Comparison of ENCODE assay signal across 8 cellular contexts in the genomic region with DNA sequence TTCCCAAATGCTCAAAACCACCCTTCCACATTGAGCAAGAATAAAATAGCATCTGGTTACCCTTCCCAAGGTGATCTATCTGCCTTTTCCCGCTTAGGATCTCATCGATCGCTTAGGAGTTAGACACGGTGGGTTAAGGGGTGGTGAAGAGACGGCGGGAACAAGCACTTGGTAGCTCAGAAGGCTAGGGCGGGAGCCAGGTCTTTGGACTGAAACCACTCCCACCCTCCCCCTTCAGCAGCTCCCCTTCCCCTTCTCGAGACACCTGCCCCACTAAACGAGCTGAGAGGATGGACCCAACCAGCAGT. TPM values are rescaled to one million over a fixed set of nuclear protein-coding genes. Genes with fewer than 3 reads are reported as not detected.
DNase-seq lines count a peak whose midpoint lies in the region; ATAC-seq lines count a peak whose summit lies in the region.

No MANE protein-coding gene starts in this region.

- CTCF ChIA-PET in T-cell (lab: Charles Lee) = interaction anchor here in 1 of 2 donors (0.6 to 1.4 kb wide), 3 partner anchors 12 to 47 kb away, joined by 3 read pairs; no protein-coding TSS in a partner anchor

- no peaks in the 10 kb centered on the region for H3K27me3 Mint-ChIP-seq in T-cell

- H3K4me1 ChIP-seq in right cardiac atrium (ENCODE audit: control insufficient read depth, insufficient read depth, low read length) (no peaks in the 10 kb centered on the region), skeletal muscle tissue (ENCODE audit: control insufficient read depth in 3 of 3, insufficient read depth in 3 of 3, low read length in 3 of 3) (peaks cover 5 to 19% (median 14%) of the 10 kb centered on the region in 3 donors)

- POLR2A ChIA-PET in T-cell (lab: Charles Lee) = interaction anchor here (0.7 to 1.6 kb wide), 4 partner anchors 8 to 565 kb away, joined by 3 to 6 read pairs (median 4); no protein-coding TSS in a partner anchor

- H3K9ac ChIP-seq in skeletal muscle tissue (ENCODE audit: low read depth in 1 of 3, low read length in 3 of 3) = peak overlapping the region; percentile 93 to 98 (median 98)

- intact Hi-C loops in right cardiac atrium (cut with DNase I) = no loop called here

- H3K4me1 Mint-ChIP-seq in T-cell = peaks cover 36 to 39% (median 38%) of the 10 kb centered on the region in 3 donors

- H3K27me3 ChIP-seq in right cardiac atrium (ENCODE audit: control insufficient read depth, insufficient read depth) (no peaks in the 10 kb centered on the region), skeletal muscle tissue (ENCODE audit: control insufficient read depth in 3 of 3, insufficient read depth in 3 of 3, low read length in 3 of 3) (no peaks in the 10 kb centered on the region)

- ATAC-seq in HG03135 (IDR thresholded peaks at IDR 0.05; ENCODE audit: unreplicated experiment) (peak; percentile 30), T-cell (replicated peaks in 1 of 4) (no peak), right cardiac atrium (no peak), HG03442 (IDR thresholded peaks at IDR 0.05; ENCODE audit: unreplicated experiment) (no peak)

- H3K27ac Mint-ChIP-seq in T-cell = peak overlapping the region; percentile 96 to 99

- H3K9me3 Mint-ChIP-seq in T-cell = no peaks in the 10 kb centered on the region

- WGBS in right cardiac atrium = under 1% methylated on average over 9 of the region's 9 CpGs

- no peaks in the 10 kb centered on the region for H3K9me3 ChIP-seq in right cardiac atrium (ENCODE audit: control insufficient read depth, low read length)
- H3K9me3 ChIP-seq in skeletal muscle tissue (ENCODE audit: control insufficient read depth in 3 of 3, low read length in 3 of 3) = no peaks in the 10 kb centered on the region

- DNase-seq in NCI-H510A treated with DMSO at 0.1 percent for 48 hours (lab: John Stamatoyannopoulos, UW) = peak; percentile 54
- DNase-seq in NCI-H510A (lab: John Stamatoyannopoulos, UW) = no peak
- DNase-seq in T-cell = no peak
- DNase-seq in right cardiac atrium = no peak
- DNase-seq in T-helper 9 cell = no peak

- H3K36me3 ChIP-seq in skeletal muscle tissue (ENCODE audit: control insufficient read depth in 3 of 3, insufficient read depth in 3 of 3, low read length in 3 of 3) = peaks cover 12 to 18% (median 16%) of the 10 kb centered on the region in 3 donors

- H3K27ac ChIP-seq in right cardiac atrium (ENCODE audit: low read length) (no peak overlapping the region), skeletal muscle tissue (ENCODE audit: low read depth, low read length) (peak overlapping the region; percentile 89)

- H3K4me3 ChIP-seq in right cardiac atrium (ENCODE audit: low read length) (peak overlapping the region; percentile 95), skeletal muscle tissue (ENCODE audit: low read length in 3 of 3) (peak overlapping the region; percentile 91 to 98 (median 97))

- H3K4me3 Mint-ChIP-seq in T-cell = peak overlapping the region; percentile 96 to 100 (median 99)

- H3K36me3 Mint-ChIP-seq in T-cell = peaks cover 15% of the 10 kb centered on the region

RNA-seq across cellular contexts. Expression of gene THOC1, which starts 0.5 kb away (rescaled TPM):
- total RNA-seq in T-cell (10 to 100 TPM; 50.7 to 88.5 (median 53.7) TPM), right cardiac atrium (10 to 100 TPM; 12.8 to 17.3 (median 15.6) TPM), skeletal muscle tissue (59.5 TPM)
- polyA plus RNA-seq in right cardiac atrium = 19.2 TPM
